Comparison of ENCODE assay signal across 1 cellular context in the genomic region with DNA sequence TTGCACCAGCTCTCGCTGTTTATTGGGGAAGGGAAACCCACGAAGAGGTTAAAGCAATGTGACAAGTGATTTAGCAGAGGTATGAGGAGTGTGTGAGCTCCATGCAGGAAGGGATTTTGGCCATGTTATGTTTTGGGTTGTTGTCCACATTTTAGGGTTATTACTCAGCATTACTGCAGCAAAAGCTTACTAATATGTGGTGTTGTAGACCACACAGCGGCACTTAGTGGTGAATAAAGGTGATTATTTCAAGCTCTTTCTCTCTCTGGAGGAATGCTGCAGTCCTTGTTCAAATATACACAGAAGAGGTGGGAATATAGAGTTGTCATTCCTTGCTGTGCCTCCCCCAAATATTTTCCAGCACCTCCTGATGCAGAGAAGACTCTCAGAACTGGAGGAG.
TF ChIP-seq lines count a peak whose summit lies in the region.

No MANE protein-coding gene starts in this region.

TF ChIP-seq in A549, 52 proteins besides CTCF, POLR2A, EP300 and RAD21 (continued from another document):
- TF ChIP-seq, protein P1, sequence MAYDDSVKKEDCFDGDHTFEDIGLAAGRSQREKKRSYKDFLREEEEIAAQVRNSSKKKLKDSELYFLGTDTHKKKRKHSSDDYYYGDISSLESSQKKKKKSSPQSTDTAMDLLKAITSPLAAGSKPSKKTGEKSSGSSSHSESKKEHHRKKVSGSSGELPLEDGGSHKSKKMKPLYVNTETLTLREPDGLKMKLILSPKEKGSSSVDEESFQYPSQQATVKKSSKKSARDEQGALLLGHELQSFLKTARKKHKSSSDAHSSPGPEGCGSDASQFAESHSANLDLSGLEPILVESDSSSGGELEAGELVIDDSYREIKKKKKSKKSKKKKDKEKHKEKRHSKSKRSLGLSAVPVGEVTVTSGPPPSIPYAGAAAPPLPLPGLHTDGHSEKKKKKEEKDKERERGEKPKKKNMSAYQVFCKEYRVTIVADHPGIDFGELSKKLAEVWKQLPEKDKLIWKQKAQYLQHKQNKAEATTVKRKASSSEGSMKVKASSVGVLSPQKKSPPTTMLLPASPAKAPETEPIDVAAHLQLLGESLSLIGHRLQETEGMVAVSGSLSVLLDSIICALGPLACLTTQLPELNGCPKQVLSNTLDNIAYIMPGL (CRISPR knock-in tag; IDR thresholded peaks at IDR 0.05; ENCODE audit: borderline replicate concordance), result no peak
- TF ChIP-seq HOXB13 (CRISPR knock-in tag; IDR thresholded peaks at IDR 0.05; ENCODE audit: low read depth) (no peak), FOXS1 (CRISPR knock-in tag; IDR thresholded peaks at IDR 0.05) (no peak)
- TF ChIP-seq, protein P2, sequence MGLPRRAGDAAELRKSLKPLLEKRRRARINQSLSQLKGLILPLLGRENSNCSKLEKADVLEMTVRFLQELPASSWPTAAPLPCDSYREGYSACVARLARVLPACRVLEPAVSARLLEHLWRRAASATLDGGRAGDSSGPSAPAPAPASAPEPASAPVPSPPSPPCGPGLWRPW (IDR thresholded peaks at IDR 0.05), result no peak
